18 cellular contexts compared by ENCODE assay signal in genomic region chr16:82808036-82808435, GRCh38.
A peak's percentile ranks its signal among the peaks of the same experiment; 100 is the strongest.
DNase-seq lines count a peak whose midpoint lies in the region; ATAC-seq and TF ChIP-seq lines count a peak whose summit lies in the region.
"Had no signal": no experiment of that assay in that cellular context is flagged by ENCODE, and none has a peak within 500 bp of the region (broad histone marks: within the 10 kb centered on the region; RNA-seq: fewer than 3 reads in every experiment).

No MANE protein-coding gene starts in this region.

- H3K9me3 ChIP-seq in endodermal cell (ENCODE audit: control insufficient read depth, low read length) (no peaks in the 10 kb centered on the region), prostate gland (no peaks in the 10 kb centered on the region)
- H3K9me3 ChIP-seq: BLaER1 treated with 17β-estradiol and CSF1 and Interleukin-3, amounts not matched to agents 10 nM and 100 nM; HAP-1 had no signal

- H3K4me3 Mint-ChIP-seq in endodermal cell = no peak overlapping the region
- H3K4me3 Mint-ChIP-seq: B cell; CD8-positive, alpha-beta T cell had no signal

- H3K27ac Mint-ChIP-seq in endodermal cell = no peak overlapping the region
- H3K27ac Mint-ChIP-seq: B cell; CD8-positive, alpha-beta T cell had no signal

- H3K4me1 ChIP-seq in endodermal cell (ENCODE audit: control insufficient read depth, insufficient read depth, low read length) = peaks cover 4% of the 10 kb centered on the region
- no peaks in the 10 kb centered on the region for H3K4me1 ChIP-seq in prostate gland (replicated peaks)
- H3K4me1 ChIP-seq: BLaER1 treated with 17β-estradiol and CSF1 and Interleukin-3, amounts not matched to agents 10 nM and 100 nM; HAP-1 had no signal

- TF ChIP-seq CTCF in endodermal cell (conservative IDR thresholded peaks at IDR 0.05) (no peak), prostate gland (IDR thresholded peaks at IDR 0.05) (no peak)

- peaks cover 11% of the 10 kb centered on the region for H3K4me1 Mint-ChIP-seq in endodermal cell
- H3K4me1 Mint-ChIP-seq: B cell had no signal

- no peak for ATAC-seq in HG03457 (IDR thresholded peaks at IDR 0.05; ENCODE audit: unreplicated experiment)
- ATAC-seq: CD8-positive, alpha-beta T cell; GM12878 had no signal

- no peak overlapping the region for H3K9ac ChIP-seq in endodermal cell (ENCODE audit: extremely low read depth, low read length, poor library complexity, severe bottlenecking)
- H3K9ac ChIP-seq: BLaER1 treated with 17β-estradiol and CSF1 and Interleukin-3, amounts not matched to agents 10 nM and 100 nM had no signal

- H3K36me3 Mint-ChIP-seq in endodermal cell (ENCODE audit: low read depth) = no peaks in the 10 kb centered on the region
- H3K36me3 Mint-ChIP-seq: CD8-positive, alpha-beta T cell had no signal

- H3K27me3 Mint-ChIP-seq in endodermal cell (ENCODE audit: insufficient read depth) = peaks cover 8% of the 10 kb centered on the region

- H3K9me3 Mint-ChIP-seq in endodermal cell = no peaks in the 10 kb centered on the region
- H3K9me3 Mint-ChIP-seq: CD8-positive, alpha-beta T cell had no signal

- H3K4me3 ChIP-seq in endodermal cell (ENCODE audit: low read length) (no peak overlapping the region), prostate gland (no peak overlapping the region)
- H3K4me3 ChIP-seq: BLaER1 treated with 17β-estradiol and CSF1 and Interleukin-3, amounts not matched to agents 10 nM and 100 nM; GM12878; HAP-1 had no signal

- H3K27me3 ChIP-seq in endodermal cell (ENCODE audit: control insufficient read depth, insufficient read depth, low read length, poor library complexity, severe bottlenecking) = no peaks in the 10 kb centered on the region
- no peaks in the 10 kb centered on the region for H3K27me3 ChIP-seq in prostate gland (replicated peaks; ENCODE audit: insufficient read depth)
- H3K27me3 ChIP-seq: BLaER1 treated with 17β-estradiol and CSF1 and Interleukin-3, amounts not matched to agents 10 nM and 100 nM had no signal

- TF ChIP-seq POLR2A in prostate gland (IDR thresholded peaks at IDR 0.05) = no peak

- H3K36me3 ChIP-seq in endodermal cell (ENCODE audit: control insufficient read depth, insufficient read depth, low read length) (no peaks in the 10 kb centered on the region), prostate gland (no peaks in the 10 kb centered on the region)
- H3K36me3 ChIP-seq: BLaER1 treated with 17β-estradiol and CSF1 and Interleukin-3, amounts not matched to agents 10 nM and 100 nM; HAP-1 had no signal

- DNase-seq in endodermal cell (no peak), medulla oblongata (ENCODE audit: extremely low spot score) (peak; percentile 48), pons (ENCODE audit: low spot score) (peak; percentile 74), prostate gland (ENCODE audit: low spot score) (no peak), HCEC 1CT (no peak)
- DNase-seq: CD8-positive, alpha-beta T cell; COR-L47; DMS 273 treated with DMSO at 0.1 percent for 48 hours; DMS53; DND-41; EL had no signal

- intact Hi-C loops in prostate gland (cut with DNase I) = no loop called here

- 82% methylated on average over 1 of the region's 1 CpG; no CpG with 5 or more reads in 1 of the 2 experiments for WGBS in endodermal cell (ENCODE audit: insufficient coverage in 1 of 2, insufficient read length in 1 of 2), 2 experiments
- 50% methylated on average over 1 of the region's 1 CpG for WGBS in prostate gland

- H3K27ac ChIP-seq in endodermal cell (ENCODE audit: low read depth, low read length) (peak overlapping the region; percentile 3), temporal lobe (ENCODE audit: low read depth, low read length) (peak overlapping the region; percentile 17), prostate gland (no peak overlapping the region)
- H3K27ac ChIP-seq: BLaER1 treated with 17β-estradiol and CSF1 and Interleukin-3, amounts not matched to agents 10 nM and 100 nM; HL-60 had no signal

Comparison
In these comparisons a context has a peak if more than half of its experiments do, and no peak if none do; other contexts are left out.
1. DNase-seq: peak in medulla oblongata (single experiment) and pons (single experiment); none in endodermal cell (single experiment), prostate gland (single experiment) and HCEC 1CT (single experiment).
2. H3K27ac ChIP-seq: peak in endodermal cell (single experiment) and temporal lobe (single experiment); none in prostate gland (0 of 2).